ENCODE assay signal across 8 cellular contexts in genomic region chr15:39411102-39411989, GRCh38.
DNase-seq lines count a peak whose midpoint lies in the region; ATAC-seq, FAIRE-seq and TF ChIP-seq lines count a peak whose summit lies in the region.

No MANE protein-coding gene starts in this region.

- ATAC-seq in HG02973 (IDR thresholded peaks at IDR 0.05; ENCODE audit: unreplicated experiment) (peak; percentile 87), upper lobe of right lung (peak; percentile 58)

- no peak for TF ChIP-seq POLR2A in breast epithelium (IDR thresholded peaks at IDR 0.05)

- peak in 1 of 2 donors; percentile 37 for DNase-seq in breast epithelium (ENCODE audit: low spot score in 2 of 2)
- DNase-seq in MCF 10A (ENCODE audit: unreplicated experiment), result no peak
- DNase-seq in OCI-M1 (lab: John Stamatoyannopoulos, UW), result peak; percentile 65
- DNase-seq in upper lobe of right lung, result no peak
- DNase-seq in frontal cortex (ENCODE audit: low spot score in 2 of 2), result no peak
- DNase-seq in NCI-H82 (lab: John Stamatoyannopoulos, UW), result no peak
- DNase-seq in head of caudate nucleus, result no peak

- no peaks in the 10 kb centered on the region for H3K27me3 Mint-ChIP-seq in MCF 10A (ENCODE audit: insufficient read depth, unreplicated experiment)

- H3K27ac Mint-ChIP-seq in MCF 10A (ENCODE audit: low read depth, unreplicated experiment), result no peak overlapping the region

- no peaks in the 10 kb centered on the region for H3K4me1 Mint-ChIP-seq in MCF 10A (ENCODE audit: insufficient read depth, unreplicated experiment)

- no peak overlapping the region for H3K4me3 ChIP-seq in breast epithelium
- H3K4me3 ChIP-seq in upper lobe of right lung, result no peak overlapping the region

- FAIRE-seq in frontal cortex (lab: Jason Lieb, UNC), result no peak

- H3K9me3 Mint-ChIP-seq in MCF 10A (ENCODE audit: unreplicated experiment), result peaks cover 6% of the 10 kb centered on the region

- CTCF ChIA-PET in MCF 10A (lab: Yijun Ruan, JAX), result interaction anchor here (0.7 to 1.8 kb wide), 2 partner anchors 20 to 169 kb away, joined by 3 to 4 read pairs; no protein-coding TSS in a partner anchor

- no peaks in the 10 kb centered on the region for H3K27me3 ChIP-seq in breast epithelium
- H3K27me3 ChIP-seq in upper lobe of right lung, result no peaks in the 10 kb centered on the region

- H3K36me3 ChIP-seq in breast epithelium (no peaks in the 10 kb centered on the region), upper lobe of right lung (no peaks in the 10 kb centered on the region)

- no TSS peak for BruUV-seq in MCF 10A (replicated peaks; lab: Mats Ljungman, UMichigan)

- no peaks in the 10 kb centered on the region for H3K36me3 Mint-ChIP-seq in MCF 10A (ENCODE audit: insufficient read depth, unreplicated experiment)

- intact Hi-C loops in breast epithelium (cut with DNase I; ENCODE audit: low total_unique reads), result no loop called here
- intact Hi-C loops in MCF 10A (cut with micrococcal nuclease), result no loop called here
- intact Hi-C loops in upper lobe of right lung (cut with DNase I), result no loop called here
- intact Hi-C loops in head of caudate nucleus (cut with DNase I), result no loop called here

- H3K27ac ChIP-seq in breast epithelium, result peak overlapping the region; percentile 58 to 64
- no peak overlapping the region for H3K27ac ChIP-seq in upper lobe of right lung

- H3K4me3 Mint-ChIP-seq in MCF 10A (ENCODE audit: unreplicated experiment), result no peak overlapping the region

- TF ChIP-seq CTCF in breast epithelium (IDR thresholded peaks at IDR 0.05) (no peak), MCF 10A (IDR thresholded peaks at IDR 0.05; ENCODE audit: unreplicated experiment) (no peak), upper lobe of right lung (IDR thresholded peaks at IDR 0.05) (no peak)

- H3K4me1 ChIP-seq in breast epithelium (no peaks in the 10 kb centered on the region), upper lobe of right lung (no peaks in the 10 kb centered on the region)

- POLR2A ChIA-PET in MCF 10A (lab: Yijun Ruan, JAX), result interaction anchor here (1.1 kb wide), 1 partner anchor 15 kb away, joined by 4 read pairs; no protein-coding TSS in a partner anchor

- H3K9me3 ChIP-seq in breast epithelium (peaks cover 0 to 2% of the 10 kb centered on the region in 2 donors), upper lobe of right lung (no peaks in the 10 kb centered on the region)
